Comparison of ENCODE assay signal across 8 cellular contexts in the genomic region with DNA sequence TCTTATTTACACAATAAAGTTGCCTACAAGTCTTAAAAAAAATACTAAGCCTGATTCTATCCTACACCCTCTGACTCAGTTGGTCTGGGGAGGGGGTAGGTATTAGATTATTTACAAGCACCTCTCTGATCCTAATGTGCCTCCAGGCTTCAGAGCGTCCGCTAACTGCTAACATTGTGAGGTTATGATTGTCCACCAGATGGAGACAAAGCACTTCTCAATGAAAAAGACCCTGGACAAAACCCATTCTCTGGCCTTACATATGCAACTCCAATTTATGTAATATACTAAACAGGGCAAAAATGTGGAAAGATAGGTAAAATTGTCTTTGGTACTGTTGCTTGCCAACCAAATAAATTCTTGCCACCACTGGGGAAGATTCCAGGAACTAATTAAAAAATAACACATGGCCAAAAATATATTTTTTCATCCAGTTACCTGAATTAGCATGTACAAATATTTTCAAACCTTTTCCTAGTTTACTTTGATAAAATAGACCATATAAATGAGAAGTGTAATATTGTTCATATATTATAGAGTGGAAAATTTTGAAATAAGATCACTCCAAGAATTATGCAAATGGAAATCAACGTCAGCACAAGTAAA.
DNase-seq lines count a peak whose midpoint lies in the region; ATAC-seq, FAIRE-seq and TF ChIP-seq lines count a peak whose summit lies in the region.

No MANE protein-coding gene starts in this region.

- peaks cover 1 to 5% (median 5%) of the 10 kb centered on the region in 3 donors for H3K27me3 Mint-ChIP-seq in CD14-positive monocyte (ENCODE audit: low read depth in 3 of 3)
- no peaks in the 10 kb centered on the region for H3K27me3 Mint-ChIP-seq in activated T-helper 2 cell treated with anti-CD3 and anti-CD28 coated beads, Interferon-gamma antibody, Interleukin-2, Interleukin-4, amounts not matched to agents 10 μg/mL and 5 μg/mL and 100 μg/mL, durations not matched to agents 14 hours and 24 hours and 36 hours (ENCODE audit: low read depth)

- no peaks in the 10 kb centered on the region for H3K9me3 Mint-ChIP-seq in CD14-positive monocyte
- H3K9me3 Mint-ChIP-seq in activated T-helper 2 cell treated with anti-CD3 and anti-CD28 coated beads, Interferon-gamma antibody, Interleukin-2, Interleukin-4, amounts not matched to agents 10 μg/mL and 5 μg/mL and 100 μg/mL, durations not matched to agents 14 hours and 24 hours and 36 hours: no peaks in the 10 kb centered on the region

- peak; percentile 67 for ATAC-seq in HG03342 (IDR thresholded peaks at IDR 0.05; ENCODE audit: unreplicated experiment)

- H3K9me3 ChIP-seq in osteoblast (ENCODE audit: low read depth, low read length): no peaks in the 10 kb centered on the region

- no peak overlapping the region for H3K4me3 ChIP-seq in osteoblast (ENCODE audit: insufficient read depth, low read length)

- no peaks in the 10 kb centered on the region for H3K79me2 ChIP-seq in osteoblast (ENCODE audit: insufficient read depth, low read length)

- no peaks in the 10 kb centered on the region for H3K36me3 ChIP-seq in osteoblast (ENCODE audit: insufficient read depth, low read length)

- DNase-seq in CD14-positive monocyte (ENCODE audit: low spot score) (no peak), GM18507 (ENCODE audit: extremely low spot score, insufficient read length, low read depth) (peak; percentile 32), NCI-H524 (lab: John Stamatoyannopoulos, UW) (peak; percentile 3 to 41), foreskin melanocyte (peak; percentile 47), osteoblast (ENCODE audit: insufficient read length, low spot score, missing footprints) (peak; percentile 81)
- DNase-seq in activated CD4-positive, alpha-beta T cell treated with anti-CD3 and anti-CD28 coated beads, Interleukin-2, amount 50 U/mL, for 48 hours: peak; percentile 22 to 29
- DNase-seq in activated T-helper 2 cell treated with anti-CD3 and anti-CD28 coated beads, Interferon-gamma antibody, Interleukin-2, Interleukin-4, amounts not matched to agents 10 μg/mL and 5 μg/mL and 100 μg/mL, durations not matched to agents 14 hours and 24 hours and 36 hours (ENCODE audit: low spot score): no peak

- no peak overlapping the region for H3K27ac Mint-ChIP-seq in CD14-positive monocyte
- H3K27ac Mint-ChIP-seq in activated T-helper 2 cell treated with anti-CD3 and anti-CD28 coated beads, Interferon-gamma antibody, Interleukin-2, Interleukin-4, amounts not matched to agents 10 μg/mL and 5 μg/mL and 100 μg/mL, durations not matched to agents 14 hours and 24 hours and 36 hours: no peak overlapping the region

- intact Hi-C loops in CD14-positive monocyte (cut with micrococcal nuclease): loop anchor here (5.0 to 10.0 kb wide), 2 partner anchors 1069 to 1071 kb away; no protein-coding TSS in a partner anchor
- intact Hi-C loops in activated T-helper 2 cell treated with anti-CD3 and anti-CD28 coated beads, Interferon-gamma antibody, Interleukin-2, Interleukin-4, amounts not matched to agents 10 μg/mL and 5 μg/mL and 100 μg/mL, durations not matched to agents 14 hours and 24 hours and 36 hours (cut with micrococcal nuclease): loop anchor here (1.0 to 10.0 kb wide), 6 partner anchors 171 to 1078 kb away; a partner anchor contains a TSS

- H3K4me1 Mint-ChIP-seq in CD14-positive monocyte: no peaks in the 10 kb centered on the region
- peaks cover 9% of the 10 kb centered on the region for H3K4me1 Mint-ChIP-seq in activated T-helper 2 cell treated with anti-CD3 and anti-CD28 coated beads, Interferon-gamma antibody, Interleukin-2, Interleukin-4, amounts not matched to agents 10 μg/mL and 5 μg/mL and 100 μg/mL, durations not matched to agents 14 hours and 24 hours and 36 hours (ENCODE audit: low read depth)

- H3K4me2 ChIP-seq in osteoblast (ENCODE audit: insufficient read depth, low read length): no peak overlapping the region

- H4K20me1 ChIP-seq in osteoblast (ENCODE audit: insufficient read depth, low read length): no peaks in the 10 kb centered on the region

- no peaks in the 10 kb centered on the region for H3K36me3 Mint-ChIP-seq in CD14-positive monocyte
- H3K36me3 Mint-ChIP-seq in activated T-helper 2 cell treated with anti-CD3 and anti-CD28 coated beads, Interferon-gamma antibody, Interleukin-2, Interleukin-4, amounts not matched to agents 10 μg/mL and 5 μg/mL and 100 μg/mL, durations not matched to agents 14 hours and 24 hours and 36 hours (ENCODE audit: low read depth): no peaks in the 10 kb centered on the region

- no peaks in the 10 kb centered on the region for H3K4me1 ChIP-seq in osteoblast (ENCODE audit: insufficient read depth, low read length)

- H3K4me3 Mint-ChIP-seq in CD14-positive monocyte: no peak overlapping the region
- no peak overlapping the region for H3K4me3 Mint-ChIP-seq in activated T-helper 2 cell treated with anti-CD3 and anti-CD28 coated beads, Interferon-gamma antibody, Interleukin-2, Interleukin-4, amounts not matched to agents 10 μg/mL and 5 μg/mL and 100 μg/mL, durations not matched to agents 14 hours and 24 hours and 36 hours (ENCODE audit: low read depth)

- no peaks in the 10 kb centered on the region for H3K27me3 ChIP-seq in osteoblast (ENCODE audit: insufficient read depth, low read length)

- no peak overlapping the region for H2AFZ ChIP-seq in osteoblast (ENCODE audit: low read length)

- FAIRE-seq in GM18507 (lab: Jason Lieb, UNC): peak; percentile 84

- TF ChIP-seq CTCF in CD14-positive monocyte (IDR thresholded peaks at IDR 0.05): peak; percentile 87
- TF ChIP-seq CTCF in osteoblast (IDR thresholded peaks at IDR 0.05; ENCODE audit: extremely low read depth, low read depth, low read length): peak; percentile 85

- H3K27ac ChIP-seq in osteoblast (ENCODE audit: low read depth, low read length): no peak overlapping the region

Comparison
In these comparisons a context has a peak if more than half of its experiments do, and no peak if none do; other contexts are left out.
1. DNase-seq: peak in GM18507 (single experiment), NCI-H524 (2 of 2), activated CD4-positive, alpha-beta T cell treated with anti-CD3 and anti-CD28 coated beads, Interleukin-2, amount 50 U/mL, for 48 hours (2 of 2), foreskin melanocyte (single experiment) and osteoblast (single experiment); none in CD14-positive monocyte (single experiment) and activated T-helper 2 cell treated with anti-CD3 and anti-CD28 coated beads, Interferon-gamma antibody, Interleukin-2, Interleukin-4, amounts not matched to agents 10 μg/mL and 5 μg/mL and 100 μg/mL, durations not matched to agents 14 hours and 24 hours and 36 hours (single experiment).